In the genomic region with DNA sequence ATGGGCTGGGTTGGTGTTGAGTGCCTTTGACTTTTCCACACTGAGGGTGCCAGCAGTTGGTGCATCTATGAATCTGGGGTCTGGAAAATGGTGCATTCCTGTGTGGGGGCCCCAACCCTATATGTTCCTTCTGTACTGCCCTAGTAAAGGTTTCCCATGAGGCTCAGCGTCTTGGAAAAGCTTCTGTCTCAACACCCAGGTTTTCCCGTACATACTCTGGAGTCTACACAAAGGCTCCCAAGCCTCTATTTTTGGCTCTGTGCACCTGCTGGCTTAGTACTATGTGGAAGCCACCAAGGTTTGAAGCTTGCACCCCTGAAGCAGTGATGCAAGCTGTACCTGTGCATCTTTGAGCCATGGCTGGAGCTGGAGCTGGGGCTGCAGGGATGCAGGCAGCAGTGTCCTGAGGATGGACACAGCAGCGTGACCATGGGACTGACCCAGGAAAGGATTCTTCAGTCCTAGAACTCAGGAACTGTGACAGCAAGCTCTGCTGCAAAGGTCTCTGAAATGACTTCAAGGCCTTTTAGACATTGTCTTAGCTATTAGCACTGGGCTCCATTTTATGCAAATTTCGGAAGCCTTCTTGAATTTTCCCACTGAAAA, we compare ENCODE assay signal across 1 cellular context.
DNase-seq lines count a peak whose midpoint lies in the region.
"Not testable (repeated sequence)": the region's sequence is repeated elsewhere in the genome, so short reads cannot be mapped to it uniquely, and the experiment has no call there.

No MANE protein-coding gene starts in this region.

- H3K27ac ChIP-seq in caudate nucleus (ENCODE audit: low read depth, low read length) = peak overlapping the region; percentile 11

- not testable (repeated sequence) for DNase-seq in caudate nucleus (lab: John Stamatoyannopoulos, UW)
